ENCODE assay signal across 10 cellular contexts in the genomic region with DNA sequence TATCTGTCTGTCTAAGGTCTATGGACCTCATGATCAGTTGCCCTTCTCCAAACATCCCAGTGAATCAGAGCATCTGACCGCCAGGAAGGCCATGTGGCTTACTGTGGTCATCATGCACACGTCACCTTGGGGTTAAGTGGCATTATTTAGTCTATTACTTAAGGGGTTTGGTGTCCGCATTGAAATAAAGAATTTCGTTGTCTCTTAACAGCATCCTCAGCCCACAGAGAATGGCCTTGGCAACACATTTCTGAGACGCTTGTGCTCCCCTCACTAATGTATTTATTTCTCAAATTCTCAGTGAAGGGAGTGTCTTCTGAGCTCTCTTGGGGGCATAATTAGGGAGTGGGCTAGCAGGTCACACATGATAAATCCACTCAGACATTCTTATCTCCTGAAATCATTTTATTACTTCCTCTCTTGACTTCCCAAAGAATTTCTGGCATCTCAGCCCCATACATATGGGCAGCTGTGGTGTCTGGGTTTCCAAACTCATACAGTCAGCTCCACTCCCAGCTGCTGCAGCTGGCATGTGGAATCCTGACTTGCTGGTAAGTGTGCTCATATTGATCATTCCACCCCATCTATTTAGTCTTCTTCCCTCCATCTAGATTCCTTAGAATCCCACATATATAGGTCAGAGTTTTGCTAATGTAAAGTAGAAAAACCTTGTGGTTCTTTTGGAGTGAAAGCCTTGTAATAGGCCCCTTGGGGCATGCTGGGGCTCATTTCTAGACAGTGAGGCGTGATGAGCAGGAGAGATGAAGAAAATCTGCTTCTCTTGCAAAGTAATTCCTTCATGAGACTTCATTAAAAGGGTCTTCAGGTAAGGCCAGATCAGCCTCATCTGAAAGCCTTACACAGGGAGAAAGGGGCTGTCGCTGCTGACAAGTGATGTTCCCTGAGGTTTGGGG.
A peak's percentile ranks its signal among the peaks of the same experiment; 100 is the strongest.
DNase-seq lines count a peak whose midpoint lies in the region; ATAC-seq, FAIRE-seq and TF ChIP-seq lines count a peak whose summit lies in the region.
"Had no signal": no experiment of that assay in that cellular context is flagged by ENCODE, and none has a peak within 500 bp of the region (broad histone marks: within the 10 kb centered on the region; RNA-seq: fewer than 3 reads in every experiment).

No MANE protein-coding gene starts in this region.

- DNase-seq in DMS 273 (lab: John Stamatoyannopoulos, UW; ENCODE audit: unreplicated experiment) (peak; percentile 33), DMS 273 treated with DMSO at 0.1 percent for 48 hours (lab: John Stamatoyannopoulos, UW) (no peak), fibroblast of pulmonary artery (ENCODE audit: low read depth) (peak; percentile 29), urothelium cell line (ENCODE audit: low spot score) (peak; percentile 80), CD1c-positive myeloid dendritic cell (ENCODE audit: extremely low spot score) (no peak), hypothalamus (lab: John Stamatoyannopoulos, UW) (no peak)
- DNase-seq in activated effector memory CD4-positive, alpha-beta T cell treated with anti-CD3 and anti-CD28 coated beads, Interleukin-2, amount 50 U/mL, for 16 hours: no peak
- DNase-seq: activated CD4-positive, alpha-beta T cell treated with anti-CD3 and anti-CD28 coated beads, Interleukin-2, amount 50 U/mL, for 48 hours had no signal

- peak; percentile 97 for FAIRE-seq in urothelium cell line (lab: Jason Lieb, UNC)

- H3K4me3 ChIP-seq in fibroblast of pulmonary artery (replicated peaks; ENCODE audit: low read depth, low read length): no peak overlapping the region

- ATAC-seq in SK-N-SH treated with all-trans-retinoic acid at 6 μM for 48 hours: peak; percentile 93
- ATAC-seq: left lobe of liver had no signal

- no peak for TF ChIP-seq CTCF in fibroblast of pulmonary artery (IDR thresholded peaks at IDR 0.05; ENCODE audit: low read length, missing control alignments)

TF ChIP-seq in SK-N-SH treated with all-trans-retinoic acid at 6 μM for 48 hours, 23 proteins besides CTCF, POLR2A, EP300 and RAD21:
- TF ChIP-seq OSR1 (CRISPR knock-in tag; IDR thresholded peaks at IDR 0.05): no peak
- TF ChIP-seq, protein P1, sequence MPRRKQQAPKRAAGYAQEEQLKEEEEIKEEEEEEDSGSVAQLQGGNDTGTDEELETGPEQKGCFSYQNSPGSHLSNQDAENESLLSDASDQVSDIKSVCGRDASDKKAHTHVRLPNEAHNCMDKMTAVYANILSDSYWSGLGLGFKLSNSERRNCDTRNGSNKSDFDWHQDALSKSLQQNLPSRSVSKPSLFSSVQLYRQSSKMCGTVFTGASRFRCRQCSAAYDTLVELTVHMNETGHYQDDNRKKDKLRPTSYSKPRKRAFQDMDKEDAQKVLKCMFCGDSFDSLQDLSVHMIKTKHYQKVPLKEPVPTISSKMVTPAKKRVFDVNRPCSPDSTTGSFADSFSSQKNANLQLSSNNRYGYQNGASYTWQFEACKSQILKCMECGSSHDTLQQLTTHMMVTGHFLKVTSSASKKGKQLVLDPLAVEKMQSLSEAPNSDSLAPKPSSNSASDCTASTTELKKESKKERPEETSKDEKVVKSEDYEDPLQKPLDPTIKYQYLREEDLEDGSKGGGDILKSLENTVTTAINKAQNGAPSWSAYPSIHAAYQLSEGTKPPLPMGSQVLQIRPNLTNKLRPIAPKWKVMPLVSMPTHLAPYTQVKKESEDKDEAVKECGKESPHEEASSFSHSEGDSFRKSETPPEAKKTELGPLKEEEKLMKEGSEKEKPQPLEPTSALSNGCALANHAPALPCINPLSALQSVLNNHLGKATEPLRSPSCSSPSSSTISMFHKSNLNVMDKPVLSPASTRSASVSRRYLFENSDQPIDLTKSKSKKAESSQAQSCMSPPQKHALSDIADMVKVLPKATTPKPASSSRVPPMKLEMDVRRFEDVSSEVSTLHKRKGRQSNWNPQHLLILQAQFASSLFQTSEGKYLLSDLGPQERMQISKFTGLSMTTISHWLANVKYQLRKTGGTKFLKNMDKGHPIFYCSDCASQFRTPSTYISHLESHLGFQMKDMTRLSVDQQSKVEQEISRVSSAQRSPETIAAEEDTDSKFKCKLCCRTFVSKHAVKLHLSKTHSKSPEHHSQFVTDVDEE (CRISPR knock-in tag; IDR thresholded peaks at IDR 0.05): no peak
- TF ChIP-seq PATZ1 (CRISPR knock-in tag; IDR thresholded peaks at IDR 0.05; ENCODE audit: borderline replicate concordance): no peak
- no peak for TF ChIP-seq ZNF8 (CRISPR knock-in tag; IDR thresholded peaks at IDR 0.05)
- no peak for TF ChIP-seq TOX (CRISPR knock-in tag; IDR thresholded peaks at IDR 0.05; ENCODE audit: borderline replicate concordance)
- no peak for TF ChIP-seq POU6F1 (CRISPR knock-in tag; IDR thresholded peaks at IDR 0.05; ENCODE audit: borderline replicate concordance, low read depth)
- TF ChIP-seq ZC3H10 (CRISPR knock-in tag; IDR thresholded peaks at IDR 0.05): no peak
- TF ChIP-seq ZFP3 (CRISPR knock-in tag; IDR thresholded peaks at IDR 0.05): no peak
TF ChIP-seq in SK-N-SH treated with all-trans-retinoic acid at 6 μM for 48 hours: peak in this region for 0.

Comparison
In these comparisons a context has a peak if more than half of its experiments do, and no peak if none do; other contexts are left out.
1. DNase-seq: peak in DMS 273 (single experiment), fibroblast of pulmonary artery (single experiment) and urothelium cell line (single experiment); none in DMS 273 treated with DMSO at 0.1 percent for 48 hours (single experiment), CD1c-positive myeloid dendritic cell (single experiment), hypothalamus (0 of 51) and activated effector memory CD4-positive, alpha-beta T cell treated with anti-CD3 and anti-CD28 coated beads, Interleukin-2, amount 50 U/mL, for 16 hours (single experiment).